In the genomic region with DNA sequence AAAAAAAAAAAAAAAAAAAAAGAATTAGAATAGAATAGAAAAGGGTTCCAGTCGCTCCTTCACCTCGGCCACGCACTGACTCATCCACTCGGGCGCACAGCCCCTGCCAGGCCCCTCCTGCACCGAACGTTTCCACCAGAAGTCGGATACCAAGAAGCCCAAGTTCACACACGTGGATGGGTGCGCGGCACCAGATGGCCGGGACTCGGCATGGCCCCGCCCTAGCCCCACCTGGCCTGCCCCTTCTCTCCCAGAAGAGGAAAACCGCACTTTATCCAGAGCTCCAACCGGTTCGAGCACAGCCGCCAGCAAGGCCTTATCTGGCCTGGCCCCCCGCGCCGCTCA, we compare ENCODE assay signal across 1 cellular context.
TF ChIP-seq lines count a peak whose summit lies in the region.

No MANE protein-coding gene starts in this region.

TF ChIP-seq in IMR-90, 13 proteins besides CTCF, POLR2A, EP300 and RAD21:
- TF ChIP-seq RFX5 (IDR thresholded peaks at IDR 0.05; ENCODE audit: low read depth, low read length) (no peak), MXI1 (IDR thresholded peaks at IDR 0.05; ENCODE audit: borderline replicate concordance, low read depth, low read length) (no peak), SMC3 (IDR thresholded peaks at IDR 0.05; ENCODE audit: low read depth, low read length) (no peak), FOS (IDR thresholded peaks at IDR 0.05; ENCODE audit: low read depth, low read length) (no peak), BHLHE40 (IDR thresholded peaks at IDR 0.05; ENCODE audit: low read depth, low read length) (no peak), CEBPB (IDR thresholded peaks at IDR 0.05; ENCODE audit: low read depth, low read length) (no peak)
- TF ChIP-seq, protein P1, sequence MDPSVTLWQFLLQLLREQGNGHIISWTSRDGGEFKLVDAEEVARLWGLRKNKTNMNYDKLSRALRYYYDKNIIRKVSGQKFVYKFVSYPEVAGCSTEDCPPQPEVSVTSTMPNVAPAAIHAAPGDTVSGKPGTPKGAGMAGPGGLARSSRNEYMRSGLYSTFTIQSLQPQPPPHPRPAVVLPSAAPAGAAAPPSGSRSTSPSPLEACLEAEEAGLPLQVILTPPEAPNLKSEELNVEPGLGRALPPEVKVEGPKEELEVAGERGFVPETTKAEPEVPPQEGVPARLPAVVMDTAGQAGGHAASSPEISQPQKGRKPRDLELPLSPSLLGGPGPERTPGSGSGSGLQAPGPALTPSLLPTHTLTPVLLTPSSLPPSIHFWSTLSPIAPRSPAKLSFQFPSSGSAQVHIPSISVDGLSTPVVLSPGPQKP (IDR thresholded peaks at IDR 0.05; ENCODE audit: borderline replicate concordance, low read depth, low read length) = no peak
- TF ChIP-seq, protein P2, sequence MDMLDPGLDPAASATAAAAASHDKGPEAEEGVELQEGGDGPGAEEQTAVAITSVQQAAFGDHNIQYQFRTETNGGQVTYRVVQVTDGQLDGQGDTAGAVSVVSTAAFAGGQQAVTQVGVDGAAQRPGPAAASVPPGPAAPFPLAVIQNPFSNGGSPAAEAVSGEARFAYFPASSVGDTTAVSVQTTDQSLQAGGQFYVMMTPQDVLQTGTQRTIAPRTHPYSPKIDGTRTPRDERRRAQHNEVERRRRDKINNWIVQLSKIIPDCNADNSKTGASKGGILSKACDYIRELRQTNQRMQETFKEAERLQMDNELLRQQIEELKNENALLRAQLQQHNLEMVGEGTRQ (IDR thresholded peaks at IDR 0.05; ENCODE audit: low read depth, low read length) = no peak
